Comparison of ENCODE assay signal across 9 cellular contexts in the genomic region with DNA sequence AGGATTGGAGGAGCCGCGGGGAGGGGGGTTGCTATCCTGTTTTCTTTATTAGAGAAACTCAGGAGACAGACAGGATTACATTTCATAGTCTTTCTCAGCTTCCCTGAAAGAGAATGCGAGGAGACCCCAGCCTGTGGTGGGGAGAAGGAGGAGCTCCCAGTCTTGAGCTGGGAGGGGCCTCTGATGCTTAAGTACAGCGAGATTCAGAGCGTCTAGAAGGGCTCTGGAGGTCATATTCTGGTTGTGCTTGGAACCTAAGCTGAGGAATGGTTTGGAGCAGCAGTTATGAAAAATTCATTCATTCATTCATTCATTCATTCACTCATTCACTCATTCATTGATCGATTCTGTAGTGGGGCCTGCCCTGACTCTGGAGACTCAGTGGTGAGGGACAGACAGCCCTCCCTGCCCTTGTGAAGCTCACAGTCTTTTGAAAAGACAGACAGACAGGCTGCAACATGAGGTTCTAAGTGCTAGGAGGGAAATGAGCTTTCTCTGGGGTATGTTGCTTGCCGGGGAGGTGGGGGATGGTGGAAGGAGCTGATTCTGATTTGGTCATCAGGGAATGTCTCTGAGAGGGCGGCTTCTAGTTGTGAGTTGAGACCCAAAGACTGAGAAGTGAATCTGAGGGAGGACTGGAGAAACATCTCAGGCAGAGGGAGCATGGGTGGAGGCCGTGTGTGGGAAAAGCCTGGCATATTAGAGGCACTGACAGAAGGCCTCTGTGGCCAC. TPM values are rescaled to one million over a fixed set of nuclear protein-coding genes. Genes with fewer than 3 reads are reported as not detected.
DNase-seq lines count a peak whose midpoint lies in the region; ATAC-seq and TF ChIP-seq lines count a peak whose summit lies in the region.
"Had no signal": no experiment of that assay in that cellular context is flagged by ENCODE, and none has a peak within 500 bp of the region (broad histone marks: within the 10 kb centered on the region; RNA-seq: fewer than 3 reads in every experiment).

No MANE protein-coding gene starts in this region.

- no peaks in the 10 kb centered on the region for H3K9me3 Mint-ChIP-seq in activated naive CD8-positive, alpha-beta T cell treated with anti-CD3 and anti-CD28 coated beads for 36 hours
- H3K9me3 Mint-ChIP-seq in activated naive CD8-positive, alpha-beta T cell treated with anti-CD3 and anti-CD28 coated beads, Interleukin-2, amount 50 U/mL, for 24 hours: no peaks in the 10 kb centered on the region

- peak overlapping the region; percentile 5 for H3K4me3 Mint-ChIP-seq in activated naive CD8-positive, alpha-beta T cell treated with anti-CD3 and anti-CD28 coated beads for 36 hours
- no peak overlapping the region for H3K4me3 Mint-ChIP-seq in activated naive CD8-positive, alpha-beta T cell treated with anti-CD3 and anti-CD28 coated beads, Interleukin-2, amount 50 U/mL, for 24 hours

- in situ Hi-C loops in transverse colon (cut with MboI; ENCODE audit: low pct_ligation_motif_present in 1 of 4, low pct_unique_long_range_greater_than_20kb in 1 of 4, low sequenced_read_pairs in 3 of 4): loop anchor here in 1 of 4 donors (25.0 kb wide), 1 partner anchor 315 kb away; a partner anchor contains a TSS

- H3K4me3 ChIP-seq in iPS DF 6.9 (ENCODE audit: low read length) (no peak overlapping the region), transverse colon (no peak overlapping the region)

- no peak for TF ChIP-seq POLR2A in transverse colon (IDR thresholded peaks at IDR 0.05)

- WGBS in iPS DF 6.9 (ENCODE audit: insufficient coverage, insufficient read length): no CpG with 5 or more reads among the region's 9 CpGs
- 61 to 74% methylated on average over 4 to 9 of the region's 9 CpGs for WGBS in transverse colon (ENCODE audit: low coverage in 1 of 2), 2 donors

- intact Hi-C loops in transverse colon (cut with DNase I; ENCODE audit: low total_unique reads): no loop called here

- H3K27me3 ChIP-seq in iPS DF 6.9 (ENCODE audit: control insufficient read depth, insufficient read depth, low read length): no peaks in the 10 kb centered on the region
- peaks cover 15% of the 10 kb centered on the region for H3K27me3 ChIP-seq in transverse colon

- H3K27me3 Mint-ChIP-seq in activated naive CD8-positive, alpha-beta T cell treated with anti-CD3 and anti-CD28 coated beads for 36 hours: peaks cover 62% of the 10 kb centered on the region
- peaks cover 39% of the 10 kb centered on the region for H3K27me3 Mint-ChIP-seq in activated naive CD8-positive, alpha-beta T cell treated with anti-CD3 and anti-CD28 coated beads, Interleukin-2, amount 50 U/mL, for 24 hours

- no peak for TF ChIP-seq CTCF in transverse colon (IDR thresholded peaks at IDR 0.05)

- no peaks in the 10 kb centered on the region for H3K36me3 Mint-ChIP-seq in activated naive CD8-positive, alpha-beta T cell treated with anti-CD3 and anti-CD28 coated beads for 36 hours
- H3K36me3 Mint-ChIP-seq in activated naive CD8-positive, alpha-beta T cell treated with anti-CD3 and anti-CD28 coated beads, Interleukin-2, amount 50 U/mL, for 24 hours (ENCODE audit: low read depth): no peaks in the 10 kb centered on the region

- TF ChIP-seq EP300 in transverse colon (IDR thresholded peaks at IDR 0.05; ENCODE audit: low read depth): no peak

- peaks cover 23% of the 10 kb centered on the region for H3K4me1 Mint-ChIP-seq in activated naive CD8-positive, alpha-beta T cell treated with anti-CD3 and anti-CD28 coated beads for 36 hours
- H3K4me1 Mint-ChIP-seq in activated naive CD8-positive, alpha-beta T cell treated with anti-CD3 and anti-CD28 coated beads, Interleukin-2, amount 50 U/mL, for 24 hours: peaks cover 25% of the 10 kb centered on the region

- ATAC-seq in activated naive CD8-positive, alpha-beta T cell treated with anti-CD3 and anti-CD28 coated beads, Interleukin-2, amount 50 U/mL, for 24 hours: no peak
- ATAC-seq in GM18873 (IDR thresholded peaks at IDR 0.05; ENCODE audit: low FRiP score, unreplicated experiment): no peak
- no peak for ATAC-seq in GM21786 (IDR thresholded peaks at IDR 0.05; ENCODE audit: unreplicated experiment)

- H3K27ac ChIP-seq in angular gyrus (ENCODE audit: low read depth, low read length): peak overlapping the region; percentile 68
- H3K27ac ChIP-seq in iPS DF 6.9 (ENCODE audit: low read length): peak overlapping the region; percentile 72
- H3K27ac ChIP-seq in transverse colon: peak overlapping the region; percentile 90 to 91 (median 90)

- no peak for DNase-seq in activated naive CD8-positive, alpha-beta T cell treated with anti-CD3 and anti-CD28 coated beads for 36 hours
- DNase-seq in activated naive CD8-positive, alpha-beta T cell treated with anti-CD3 and anti-CD28 coated beads, Interleukin-2, amount 50 U/mL, for 24 hours: no peak
- DNase-seq in iPS DF 6.9 (ENCODE audit: low read depth, low spot score) (no peak), transverse colon (no peak), UCSD-AML1 (lab: John Stamatoyannopoulos, UW; ENCODE audit: unreplicated experiment) (no peak)
- DNase-seq: NCI-H187 had no signal

- peaks cover 7% of the 10 kb centered on the region; the same call in 1 of the 2 replicates for H3K4me1 ChIP-seq in iPS DF 6.9 (ENCODE audit: control insufficient read depth, insufficient read depth, low read length)
- H3K4me1 ChIP-seq in transverse colon: peaks cover 0 to 35% (median 31%) of the 10 kb centered on the region in 4 donors

- no peak overlapping the region for H3K27ac Mint-ChIP-seq in activated naive CD8-positive, alpha-beta T cell treated with anti-CD3 and anti-CD28 coated beads for 36 hours
- no peak overlapping the region for H3K27ac Mint-ChIP-seq in activated naive CD8-positive, alpha-beta T cell treated with anti-CD3 and anti-CD28 coated beads, Interleukin-2, amount 50 U/mL, for 24 hours

- H3K9me3 ChIP-seq in iPS DF 6.9 (ENCODE audit: control insufficient read depth, insufficient read depth, low read length): no peaks in the 10 kb centered on the region
- no peaks in the 10 kb centered on the region for H3K9me3 ChIP-seq in transverse colon

- H3K36me3 ChIP-seq in iPS DF 6.9 (ENCODE audit: control insufficient read depth, insufficient read depth, low read length): no peaks in the 10 kb centered on the region
- no peaks in the 10 kb centered on the region for H3K36me3 ChIP-seq in transverse colon

RNA-seq across cellular contexts. Expression of a gene that starts 2.5 kb away (rescaled TPM):
- 1 to 10 TPM in 1 of 2 experiments, under 1 TPM in 1; 0.91 to 1.4 TPM for total RNA-seq in activated naive CD8-positive, alpha-beta T cell treated with anti-CD3 and anti-CD28 coated beads for 36 hours
- 10 to 100 TPM in 3 of 4 donors, 1 to 10 TPM in 1; 8.2 to 19.3 (median 15.7) TPM for total RNA-seq in transverse colon
